ENCODE assay signal across 8 cellular contexts in genomic region chr19:46850228-46851203, GRCh38. TPM values are rescaled to one million over a fixed set of nuclear protein-coding genes. Genes with fewer than 3 reads are reported as not detected.
DNase-seq lines count a peak whose midpoint lies in the region; ATAC-seq and TF ChIP-seq lines count a peak whose summit lies in the region.

TSS of gene AP2S1 (minus strand) at chr19:46850846. CDS start at chr19:46850766, 80 bp downstream.

- H3K4me1 ChIP-seq in mammary epithelial cell (ENCODE audit: insufficient read depth, low read length) (peaks cover 6% of the 10 kb centered on the region), iPS-20b (ENCODE audit: insufficient read depth, low read length) (no peaks in the 10 kb centered on the region; the same call in 1 of the 2 replicates)

- H2AFZ ChIP-seq in mammary epithelial cell (ENCODE audit: low read depth, low read length), result peak within 1 kb of the TSS; percentile 89

- H3K4me2 ChIP-seq in mammary epithelial cell (ENCODE audit: insufficient read depth, low read depth, low read length), result peak within 1 kb of the TSS; percentile 75

- H3K79me2 ChIP-seq in mammary epithelial cell (ENCODE audit: insufficient read depth, low read length), result peaks cover 49% of the 10 kb centered on the region

- TF ChIP-seq CTCF in WERI-Rb-1 (IDR thresholded peaks at IDR 0.05; ENCODE audit: low read depth, low read length) (no peak), mammary epithelial cell (conservative IDR thresholded peaks at IDR 0.05 in 1 of 2, IDR thresholded peaks at IDR 0.05 in 1 of 2; ENCODE audit: extremely low read depth in 1 of 2, insufficient read depth in 1 of 2, low read depth in 1 of 2, low read length in 2 of 2) (no peak)

- dilution Hi-C loops in mammary epithelial cell (cut with HindIII; ENCODE audit: low sequenced_read_pairs), result no loop called here

- peak within 1 kb of the TSS; percentile 91 for H3K27ac ChIP-seq in WERI-Rb-1
- H3K27ac ChIP-seq in mammary epithelial cell (ENCODE audit: insufficient read depth, low read depth, low read length), result peak within 1 kb of the TSS; percentile 73
- H3K27ac ChIP-seq in iPS-20b (ENCODE audit: low read length), result peak within 1 kb of the TSS; percentile 98
- peak within 1 kb of the TSS; percentile 43 to 95 (median 89) for H3K27ac ChIP-seq in skin epidermis

- no peaks in the 10 kb centered on the region for H4K20me1 ChIP-seq in mammary epithelial cell (ENCODE audit: insufficient read depth, low read length)

- no peaks in the 10 kb centered on the region for H3K27me3 ChIP-seq in WERI-Rb-1 (ENCODE audit: insufficient read depth, low read depth, severe bottlenecking)
- no peaks in the 10 kb centered on the region for H3K27me3 ChIP-seq in mammary epithelial cell (ENCODE audit: insufficient read depth, low read length)
- H3K27me3 ChIP-seq in iPS-20b (ENCODE audit: insufficient read depth, low read length), result peaks cover 6% of the 10 kb centered on the region; the same call in 1 of the 2 replicates

- TSS peak; percentile 73 for BruUV-seq in mammary epithelial cell (replicated peaks; lab: Mats Ljungman, UMichigan)

- in situ Hi-C loops in ACHN (cut with HindIII; ENCODE audit: low pct_ligation_motif_present, low pct_unique_long_range_greater_than_20kb, low sequenced_read_pairs), result no loop called here
- in situ Hi-C loops in mammary epithelial cell (cut with MboI; ENCODE audit: low sequenced_read_pairs in 2 of 2), result loop anchor here in 1 of 2 donors (25.0 kb wide), 1 partner anchor 287 kb away; the partner anchor contains the start of gene SAE1

- H3K9me3 ChIP-seq in WERI-Rb-1 (ENCODE audit: severe bottlenecking) (no peaks in the 10 kb centered on the region), mammary epithelial cell (replicated peaks; ENCODE audit: insufficient read depth, low read length) (no peaks in the 10 kb centered on the region), iPS-20b (ENCODE audit: insufficient read depth, low read depth, low read length) (no peaks in the 10 kb centered on the region)

- DNase-seq in ACHN, result peak; percentile 96
- DNase-seq in NCI-H2227 (lab: John Stamatoyannopoulos, UW; ENCODE audit: unreplicated experiment), result peak; percentile 97
- peak; percentile 97 for DNase-seq in WERI-Rb-1
- DNase-seq in mammary epithelial cell, result peak; percentile 98

- intact Hi-C loops in mammary epithelial cell (cut with micrococcal nuclease), result no loop called here

- H3K36me3 ChIP-seq in WERI-Rb-1, result no peaks in the 10 kb centered on the region
- H3K36me3 ChIP-seq in mammary epithelial cell (ENCODE audit: insufficient read depth, low read length), result peaks cover 7% of the 10 kb centered on the region
- H3K36me3 ChIP-seq in iPS-20b (ENCODE audit: insufficient read depth, low read depth, low read length), result peaks cover 12% of the 10 kb centered on the region

- H3K9ac ChIP-seq in mammary epithelial cell (ENCODE audit: insufficient read depth, low read length) (peak within 1 kb of the TSS; percentile 83), iPS-20b (ENCODE audit: low read depth, low read length) (peak within 1 kb of the TSS; percentile 95)

- CTCF ChIA-PET in mammary epithelial cell (lab: Charles Lee; ENCODE audit: low non-redundant PET), result no interaction called here

- peak within 1 kb of the TSS; percentile 94 for H3K4me3 ChIP-seq in WERI-Rb-1 (ENCODE audit: low read depth, low read length)
- peak within 1 kb of the TSS; percentile 54 to 93 (median 89) for H3K4me3 ChIP-seq in mammary epithelial cell (replicated peaks in 1 of 3; ENCODE audit: insufficient read depth in 1 of 3, low read depth in 2 of 3, low read length in 3 of 3)
- H3K4me3 ChIP-seq in iPS-20b (ENCODE audit: low read length), result peak within 1 kb of the TSS; percentile 95
- H3K4me3 ChIP-seq in skin epidermis, result peak within 1 kb of the TSS; percentile 55 to 91 (median 81)

- ATAC-seq in GM18873 (IDR thresholded peaks at IDR 0.05; ENCODE audit: low FRiP score, unreplicated experiment), result peak; percentile 85
- ATAC-seq in HG03139 (IDR thresholded peaks at IDR 0.05; ENCODE audit: unreplicated experiment), result peak; percentile 92

- WGBS in mammary epithelial cell (ENCODE audit: low coverage, missing lambda C conversion rate), result 4% methylated on average over 25 of the region's 53 CpGs

RNA-seq across cellular contexts. Expression of gene AP2S1, which starts in this region (rescaled TPM):
- total RNA-seq in mammary epithelial cell, result 100 to 1,000 TPM in 1 of 2 donors, 10 to 100 TPM in 1; 67.5 to 257 TPM
- 295 TPM for polyA plus RNA-seq in mammary epithelial cell
- 220 TPM for polyA minus RNA-seq in mammary epithelial cell

Comparison
In these comparisons a context has a peak if more than half of its experiments do, and no peak if none do; other contexts are left out.
1. Peak in every context shown above with its lines: DNase-seq, ATAC-seq, H3K4me3 ChIP-seq and H3K27ac ChIP-seq.